In the genomic region with DNA sequence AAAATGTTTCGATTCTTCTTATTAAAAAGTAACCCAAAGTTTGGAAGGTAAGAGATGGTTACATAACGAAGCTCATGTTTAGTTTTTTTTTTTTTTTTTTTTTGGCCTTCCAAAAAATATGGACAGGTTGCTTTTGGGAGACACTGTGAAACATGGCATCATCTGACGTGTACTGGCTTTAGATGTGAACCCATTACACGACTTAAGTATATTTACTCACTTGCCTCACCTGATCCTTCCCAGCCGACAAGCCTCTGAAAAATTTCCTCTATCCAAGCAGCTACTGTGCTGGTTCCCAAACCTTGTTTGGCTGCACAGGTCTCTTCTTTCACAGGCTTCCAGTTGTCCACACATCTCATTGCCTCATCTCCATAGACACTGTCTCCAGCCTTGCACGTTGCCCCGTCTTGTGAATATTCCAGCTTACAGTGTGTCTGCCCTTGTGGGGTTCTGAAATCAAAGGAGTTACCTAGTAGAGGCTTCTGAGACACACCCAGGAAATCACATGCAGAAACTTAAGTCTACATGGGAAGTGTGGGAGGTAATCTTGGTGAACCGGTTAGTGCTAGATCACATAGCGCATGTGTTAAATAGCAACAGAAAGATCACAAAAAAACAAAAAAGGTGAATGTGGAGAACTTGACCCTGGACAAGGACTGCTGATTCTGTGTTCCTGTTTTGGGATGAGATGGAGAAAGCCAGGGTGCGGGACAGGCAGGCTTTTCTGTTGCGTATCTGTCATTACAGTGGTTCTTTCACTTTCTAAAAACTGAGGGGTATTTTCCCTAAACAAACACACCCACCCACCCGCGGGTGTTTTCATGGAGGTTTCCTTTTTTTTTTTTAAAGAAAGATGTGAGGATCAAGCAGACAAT, we compare ENCODE assay signal across 12 cellular contexts.
DNase-seq lines count a peak whose midpoint lies in the region; ATAC-seq and TF ChIP-seq lines count a peak whose summit lies in the region.
"Had no signal": no experiment of that assay in that cellular context is flagged by ENCODE, and none has a peak within 500 bp of the region (broad histone marks: within the 10 kb centered on the region; RNA-seq: fewer than 3 reads in every experiment).

No MANE protein-coding gene starts in this region.

- TF ChIP-seq CTCF in HEK293 (tag by site-specific recombination; IDR thresholded peaks at IDR 0.05) = no peak

- peak overlapping the region; percentile 77 to 90 (median 84) for H3K4me3 Mint-ChIP-seq in CD4-positive, alpha-beta memory T cell
- H3K4me3 Mint-ChIP-seq in naive thymus-derived CD8-positive, alpha-beta T cell = peak overlapping the region; percentile 70 to 94 (median 86)

- peak; percentile 47 to 68 (median 61) for DNase-seq in CD4-positive, alpha-beta memory T cell
- peak in 1 of 2 donors; percentile 4 for DNase-seq in activated naive CD4-positive, alpha-beta T cell treated with anti-CD3 and anti-CD28 coated beads, Interleukin-2, amount 50 U/mL, for 72 hours (ENCODE audit: low spot score in 2 of 2)
- DNase-seq in naive thymus-derived CD8-positive, alpha-beta T cell = peak in 8 of 10 donors; percentile 12 to 75 (median 57)
- DNase-seq in AG08395 (ENCODE audit: low spot score) (no peak), NCI-H1436 (lab: John Stamatoyannopoulos, UW) (no peak), dermis blood vessel endothelial cell (no peak)
- DNase-seq: MG63; NK-92 treated with Interleukin-12 subunit alpha and Interleukin-12 subunit beta, amount 100 ng/mL, for 24 hours; T1000 had no signal

- peak overlapping the region; percentile 81 to 99 (median 96) for H3K27ac Mint-ChIP-seq in CD4-positive, alpha-beta memory T cell
- H3K27ac Mint-ChIP-seq in activated naive CD4-positive, alpha-beta T cell treated with anti-CD3 and anti-CD28 coated beads, Interleukin-2, amount 50 U/mL, for 72 hours = peak overlapping the region; percentile 81 to 90
- H3K27ac Mint-ChIP-seq in naive thymus-derived CD8-positive, alpha-beta T cell = peak overlapping the region; percentile 96 to 100 (median 98)

- H3K4me1 Mint-ChIP-seq in CD4-positive, alpha-beta memory T cell = peaks cover 42 to 70% (median 58%) of the 10 kb centered on the region in 4 donors
- H3K4me1 Mint-ChIP-seq in naive thymus-derived CD8-positive, alpha-beta T cell = peaks cover 49 to 86% (median 72%) of the 10 kb centered on the region in 4 donors

- CTCF ChIA-PET in CD4-positive, alpha-beta memory T cell (lab: Charles Lee; ENCODE audit: partially characterized antibody) = interaction anchor here (0.6 to 1.7 kb wide), 7 partner anchors 10 to 382 kb away, joined by 3 to 11 read pairs (median 3); no protein-coding TSS in a partner anchor
- CTCF ChIA-PET in HEK293 (lab: Yijun Ruan, JAX) = no interaction called here

- H3K27me3 ChIP-seq in CD4-positive, alpha-beta memory T cell (ENCODE audit: insufficient read depth, low read length) = no peaks in the 10 kb centered on the region
- H3K27me3 ChIP-seq: MG63 had no signal

- H3K36me3 ChIP-seq in CD4-positive, alpha-beta memory T cell (ENCODE audit: insufficient read depth, low read length) = no peaks in the 10 kb centered on the region
- H3K36me3 ChIP-seq in HEK293 (ENCODE audit: control insufficient read depth in 2 of 2, insufficient read depth in 1 of 2, low read length in 2 of 2) = no peaks in the 10 kb centered on the region
- H3K36me3 ChIP-seq: MG63, prostate gland had no signal

- H3K4me1 ChIP-seq in CD4-positive, alpha-beta memory T cell (ENCODE audit: insufficient read depth, low read length) = peaks cover 66% of the 10 kb centered on the region
- H3K4me1 ChIP-seq in HEK293 (ENCODE audit: control insufficient read depth, insufficient read depth, low read length) = peaks cover 31% of the 10 kb centered on the region
- H3K4me1 ChIP-seq: prostate gland had no signal

- peak overlapping the region; percentile 36 to 39 for H3K4me3 ChIP-seq in CD4-positive, alpha-beta memory T cell (ENCODE audit: low read length in 2 of 2)
- no peak overlapping the region for H3K4me3 ChIP-seq in HEK293 (ENCODE audit: low read depth, low read length)
- H3K4me3 ChIP-seq: MG63, prostate gland had no signal

- peaks cover 0 to 21% (median 12%) of the 10 kb centered on the region in 8 donors for H3K9me3 Mint-ChIP-seq in CD4-positive, alpha-beta memory T cell
- H3K9me3 Mint-ChIP-seq in activated naive CD4-positive, alpha-beta T cell treated with anti-CD3 and anti-CD28 coated beads, Interleukin-2, amount 50 U/mL, for 72 hours = peaks cover 8 to 18% of the 10 kb centered on the region in 2 donors
- H3K9me3 Mint-ChIP-seq in naive thymus-derived CD8-positive, alpha-beta T cell = peaks cover 0 to 26% (median 8%) of the 10 kb centered on the region in 9 donors

- H3K27me3 Mint-ChIP-seq in CD4-positive, alpha-beta memory T cell = no peaks in the 10 kb centered on the region
- no peaks in the 10 kb centered on the region for H3K27me3 Mint-ChIP-seq in naive thymus-derived CD8-positive, alpha-beta T cell

- ATAC-seq in activated naive CD4-positive, alpha-beta T cell treated with anti-CD3 and anti-CD28 coated beads, Interleukin-2, amount 50 U/mL, for 72 hours = peak; percentile 43 to 53
- ATAC-seq in naive thymus-derived CD8-positive, alpha-beta T cell = peak; percentile 81 to 85
- no peak for ATAC-seq in HG03442 (IDR thresholded peaks at IDR 0.05; ENCODE audit: unreplicated experiment)

- H3K9me3 ChIP-seq in CD4-positive, alpha-beta memory T cell (ENCODE audit: control insufficient read depth in 1 of 2, low read length in 2 of 2) = no peaks in the 10 kb centered on the region
- no peaks in the 10 kb centered on the region for H3K9me3 ChIP-seq in HEK293 (ENCODE audit: control insufficient read depth, insufficient read depth, low read depth, low read length)
- H3K9me3 ChIP-seq: MG63, prostate gland had no signal

- POLR2A ChIA-PET in CD4-positive, alpha-beta memory T cell (lab: Charles Lee; ENCODE audit: partially characterized antibody) = interaction anchor here (1.5 to 4.1 kb wide), 6 partner anchors 8 to 386 kb away, joined by 6 to 43 read pairs (median 17); partner anchors contain the start of genes ARHGAP10 and NR3C2
- POLR2A ChIA-PET in HEK293 (lab: Yijun Ruan, JAX) = no interaction called here
- POLR2A ChIA-PET in naive thymus-derived CD8-positive, alpha-beta T cell (lab: Charles Lee) = interaction anchor here (0.6 to 13.9 kb wide), 12 partner anchors 9 to 384 kb away, joined by 3 to 304 read pairs (median 4); partner anchors contain the start of genes NR3C2 and PRMT9

- H3K27ac ChIP-seq in CD4-positive, alpha-beta memory T cell (ENCODE audit: low read depth, low read length) = peak overlapping the region; percentile 70
- H3K27ac ChIP-seq in HEK293 (ENCODE audit: extremely low read depth, low read depth, low read length) = peak overlapping the region; percentile 49; the same call in 1 of the 2 replicates
- H3K27ac ChIP-seq: prostate gland had no signal

- H3K36me3 Mint-ChIP-seq in CD4-positive, alpha-beta memory T cell = peaks cover 18 to 30% of the 10 kb centered on the region in 2 donors
- H3K36me3 Mint-ChIP-seq in activated naive CD4-positive, alpha-beta T cell treated with anti-CD3 and anti-CD28 coated beads, Interleukin-2, amount 50 U/mL, for 72 hours = peaks cover 16 to 30% of the 10 kb centered on the region in 2 donors
- H3K36me3 Mint-ChIP-seq in naive thymus-derived CD8-positive, alpha-beta T cell = peaks cover 15 to 37% (median 27%) of the 10 kb centered on the region in 3 donors

- intact Hi-C loops in CD4-positive, alpha-beta memory T cell (cut with micrococcal nuclease) = loop anchor here (1.0 to 2.0 kb wide), 3 partner anchors 8 to 444 kb away; partner anchors contain the start of genes NR3C2 and TMEM184C

TF ChIP-seq in HEK293, 187 proteins besides CTCF, POLR2A, EP300 and RAD21:
- no peak for TF ChIP-seq ZNF184 (tag by site-specific recombination; IDR thresholded peaks at IDR 0.05)

Comparison
In these comparisons a context has a peak if more than half of its experiments do, and no peak if none do; other contexts are left out.
1. DNase-seq: peak in CD4-positive, alpha-beta memory T cell (5 of 5) and naive thymus-derived CD8-positive, alpha-beta T cell (8 of 10); none in AG08395 (single experiment), NCI-H1436 (single experiment) and dermis blood vessel endothelial cell (single experiment).
2. Peak in every context shown above with its lines, with median percentiles within 50 percentile points of each other: H3K27ac Mint-ChIP-seq.